In genomic region chr17:3710951-3711383, GRCh38 we compare ENCODE assay signal across 8 cellular contexts. TPM values are rescaled to one million over a fixed set of nuclear protein-coding genes. Genes with fewer than 3 reads are reported as not detected.
A peak's percentile ranks its signal among the peaks of the same experiment; 100 is the strongest.
DNase-seq lines count a peak whose midpoint lies in the region; ATAC-seq and TF ChIP-seq lines count a peak whose summit lies in the region.

No MANE protein-coding gene starts in this region.

- H3K36me3 Mint-ChIP-seq in MCF 10A (ENCODE audit: insufficient read depth, unreplicated experiment): peaks cover 32% of the 10 kb centered on the region

- H3K9me3 Mint-ChIP-seq in MCF 10A (ENCODE audit: unreplicated experiment): no peaks in the 10 kb centered on the region

- no peak for TF ChIP-seq POLR2A in breast epithelium (IDR thresholded peaks at IDR 0.05)

- no peak overlapping the region for H3K4me3 Mint-ChIP-seq in MCF 10A (ENCODE audit: unreplicated experiment)

- H3K27me3 Mint-ChIP-seq in MCF 10A (ENCODE audit: insufficient read depth, unreplicated experiment): no peaks in the 10 kb centered on the region

- no peak overlapping the region for H3K4me3 ChIP-seq in breast epithelium

- no peak overlapping the region for H3K27ac ChIP-seq in breast epithelium

- no peaks in the 10 kb centered on the region for H3K9me3 ChIP-seq in breast epithelium

- DNase-seq in MCF 10A (ENCODE audit: unreplicated experiment) (peak; percentile 57), breast epithelium (ENCODE audit: low spot score in 2 of 2) (no peak), T-helper 1 cell (peak; percentile 50 to 99 (median 65)), astrocyte of the hippocampus (ENCODE audit: low read depth, low spot score) (peak; percentile 22), COLO829 (ENCODE audit: low spot score) (no peak), G401 (ENCODE audit: low spot score) (no peak)
- peak in 3 of 4 experiments; percentile 47 to 65 (median 49) for DNase-seq in stimulated activated CD4-positive, alpha-beta T cell treated with anti-CD3 and anti-CD28 coated beads, Interleukin-1b, Interleukin-23, amount 100 ng/mL, for 24 hours (ENCODE audit: low read depth in 4 of 4, low spot score in 1 of 4)

- no peak for TF ChIP-seq CTCF in MCF 10A (IDR thresholded peaks at IDR 0.05; ENCODE audit: unreplicated experiment)
- no peak for TF ChIP-seq CTCF in breast epithelium (IDR thresholded peaks at IDR 0.05)

- CTCF ChIA-PET in MCF 10A (lab: Yijun Ruan, JAX): interaction anchor here (0.6 kb wide), 1 partner anchor 1348 kb away, joined by 3 read pairs; no protein-coding TSS in a partner anchor

- H3K36me3 ChIP-seq in breast epithelium: no peaks in the 10 kb centered on the region

- ATAC-seq in HG03135 (IDR thresholded peaks at IDR 0.05; ENCODE audit: unreplicated experiment): peak; percentile 89

- no peaks in the 10 kb centered on the region for H3K4me1 Mint-ChIP-seq in MCF 10A (ENCODE audit: insufficient read depth, unreplicated experiment)

- in situ Hi-C loops in G401 (cut with HindIII; ENCODE audit: low sequenced_read_pairs): no loop called here

- H3K27me3 ChIP-seq in breast epithelium: no peaks in the 10 kb centered on the region

- intact Hi-C loops in MCF 10A (cut with micrococcal nuclease) (no loop called here), breast epithelium (cut with DNase I; ENCODE audit: low total_unique reads) (loop anchor here (5.0 kb wide), 1 partner anchor 1249 kb away; no protein-coding TSS in a partner anchor)

- POLR2A ChIA-PET in MCF 10A (lab: Yijun Ruan, JAX): no interaction called here

- BruUV-seq in MCF 10A (replicated peaks; lab: Mats Ljungman, UMichigan): no TSS peak

- H3K27ac Mint-ChIP-seq in MCF 10A (ENCODE audit: low read depth, unreplicated experiment): no peak overlapping the region

- H3K4me1 ChIP-seq in breast epithelium: no peaks in the 10 kb centered on the region

RNA-seq across cellular contexts. Expression of gene HASPIN, which starts 12.7 kb away (rescaled TPM):
- 3.7 and 6.4 TPM in 2 replicates for total RNA-seq in MCF 10A (2022)
- under 1 TPM; 0.29 to 0.48 (median 0.33) TPM for total RNA-seq in breast epithelium
- 11.7 and 20.9 TPM in 2 replicates for total RNA-seq in G401 (2014; rRNA removed; shearing (Covaris generic))

RNA-seq across cellular contexts. Expression of gene P2RX5, which starts 15.0 kb away (rescaled TPM):
- total RNA-seq in MCF 10A (2022): 4.8 and 4.9 TPM in 2 replicates
- total RNA-seq in breast epithelium: 1 to 10 TPM in 1 of 3 donors, under 1 TPM in 2; 0.29 to 2.0 (median 0.32) TPM
- total RNA-seq in G401 (2014; rRNA removed; shearing (Covaris generic)): 1.0 and 12.9 TPM in 2 replicates

RNA-seq across cellular contexts. Expression of gene EMC6, which starts 42.4 kb away (rescaled TPM):
- total RNA-seq in MCF 10A (2022) (72.2 and 78.5 TPM in 2 replicates), breast epithelium (10 to 100 TPM; 12.5 to 19.0 (median 15.1) TPM)
- 101 and 105 TPM in 2 replicates for total RNA-seq in G401 (2014; rRNA removed; shearing (Covaris generic))

RNA-seq across cellular contexts. Expression of gene TAX1BP3, which starts 42.6 kb away (rescaled TPM):
- 130 and 147 TPM in 2 replicates for total RNA-seq in MCF 10A (2022)
- total RNA-seq in breast epithelium: 100 to 1,000 TPM in 2 of 3 donors, 10 to 100 TPM in 1; 79.6 to 134 (median 107) TPM
- total RNA-seq in G401 (2014; rRNA removed; shearing (Covaris generic)): 111 and 146 TPM in 2 replicates

Comparison
In these comparisons a context has a peak if more than half of its experiments do, and no peak if none do; other contexts are left out.
1. DNase-seq: peak in MCF 10A (single experiment), T-helper 1 cell (5 of 5), astrocyte of the hippocampus (single experiment) and stimulated activated CD4-positive, alpha-beta T cell treated with anti-CD3 and anti-CD28 coated beads, Interleukin-1b, Interleukin-23, amount 100 ng/mL, for 24 hours (3 of 4); none in breast epithelium (0 of 2), COLO829 (single experiment) and G401 (single experiment).